35 cellular contexts compared by ENCODE assay signal in genomic region chr1:169494343-169494742, GRCh38.
"Had no signal": no experiment of that assay in that cellular context is flagged by ENCODE, and none has a peak within 500 bp of the region (broad histone marks: within the 10 kb centered on the region; RNA-seq: fewer than 3 reads in every experiment).

No MANE protein-coding gene starts in this region.

- H3K4me1 Mint-ChIP-seq: activated B cell treated with CpG ODN at 0.5 μM for 24 hours; central memory CD8-positive, alpha-beta T cell had no signal

- H3K4me3 ChIP-seq: body of pancreas, cardiac muscle cell had no signal

- H3K9me3 Mint-ChIP-seq: activated B cell treated with CpG ODN at 0.5 μM for 24 hours; activated naive CD8-positive, alpha-beta T cell treated with anti-CD3 and anti-CD28 coated beads, Interleukin-2, amount 10 ng/mL, durations not matched to agents 7 days and 5 days; activated T-cell treated with anti-CD3 and anti-CD28 coated beads, Interleukin-2, amount 50 U/mL, for 24 hours; central memory CD8-positive, alpha-beta T cell had no signal

- DNase-seq: activated B cell treated with CpG ODN at 0.5 μM for 24 hours; activated CD4-positive, alpha-beta memory T cell treated with anti-CD3 and anti-CD28 coated beads, Interleukin-2, amount 10 ng/mL, durations not matched to agents 7 days and 5 days; activated CD4-positive, alpha-beta T cell treated with anti-CD3 and anti-CD28 coated beads for 4 hours; activated CD4-positive, alpha-beta T cell treated with anti-CD3 and anti-CD28 coated beads, Interleukin-2, amount 10 ng/mL, durations not matched to agents 24 days and 14 days; activated CD4-positive, alpha-beta T cell treated with anti-CD3 and anti-CD28 coated beads, Interleukin-2, amount 50 U/mL, for 1 hour; activated CD4-positive, alpha-beta T cell treated with anti-CD3 and anti-CD28 coated beads, Interleukin-2, amount 50 U/mL, for 4 hours; activated CD4-positive, CD25-positive, alpha-beta regulatory T cell treated with anti-CD3 and anti-CD28 coated beads, Interleukin-2, amount 50 U/mL, for 72 hours; activated CD8-positive, alpha-beta memory T cell treated with anti-CD3 and anti-CD28 coated beads for 24 hours; activated CD8-positive, alpha-beta memory T cell treated with anti-CD3 and anti-CD28 coated beads, Interleukin-2, amount 10 ng/mL, durations not matched to agents 7 days and 5 days; activated CD8-positive, alpha-beta memory T cell treated with anti-CD3 and anti-CD28 coated beads, Interleukin-2, amount 50 U/mL, for 48 hours; activated CD8-positive, alpha-beta T cell treated with anti-CD3 and anti-CD28 coated beads, Interleukin-2, amount 10 ng/mL, durations not matched to agents 7 days and 5 days; activated effector memory CD4-positive, alpha-beta T cell treated with Interleukin-2 at 50 U/mL for 16 hours; activated gamma-delta T cell; activated naive CD4-positive, alpha-beta T cell treated with anti-CD3 and anti-CD28 coated beads, Interleukin-2, amount 10 ng/mL, durations not matched to agents 7 days and 5 days; activated naive CD4-positive, alpha-beta T cell treated with Interleukin-2 at 50 U/mL for 16 hours; activated naive CD8-positive, alpha-beta T cell treated with anti-CD3 and anti-CD28 coated beads, Interleukin-2, amount 10 ng/mL, durations not matched to agents 7 days and 5 days; activated naive CD8-positive, alpha-beta T cell treated with anti-CD3 and anti-CD28 coated beads, Interleukin-2, amount 50 U/mL, for 24 hours; activated T-cell treated with anti-CD3 and anti-CD28 coated beads, Interleukin-2, amount 50 U/mL, for 24 hours; activated T-cell treated with anti-CD3 and anti-CD28 coated beads, Interleukin-2, amount 50 U/mL, for 48 hours; amygdala; anterior cingulate cortex; body of pancreas; brain microvascular endothelial cell; cerebellar nuclear complex; T-helper 1 cell; T-helper 2 cell; T-helper 9 cell had no signal

- H3K27me3 Mint-ChIP-seq: activated CD4-positive, alpha-beta memory T cell treated with anti-CD3 and anti-CD28 coated beads, Interleukin-2, amount 10 ng/mL, durations not matched to agents 7 days and 5 days; activated CD4-positive, alpha-beta T cell treated with anti-CD3 and anti-CD28 coated beads, Interleukin-2, amount 10 ng/mL, durations not matched to agents 24 days and 14 days; activated CD8-positive, alpha-beta memory T cell treated with anti-CD3 and anti-CD28 coated beads, Interleukin-2, amount 10 ng/mL, durations not matched to agents 7 days and 5 days; activated naive CD8-positive, alpha-beta T cell treated with anti-CD3 and anti-CD28 coated beads, Interleukin-2, amount 50 U/mL, for 24 hours had no signal

- H3K27ac ChIP-seq: body of pancreas, brain microvascular endothelial cell, cardiac muscle cell, VCaP had no signal

- H3K27me3 ChIP-seq: body of pancreas, brain microvascular endothelial cell, cardiac muscle cell had no signal

- H3K4me3 Mint-ChIP-seq: activated B cell treated with CpG ODN at 0.5 μM for 24 hours; activated CD4-positive, alpha-beta memory T cell treated with anti-CD3 and anti-CD28 coated beads, Interleukin-2, amount 10 ng/mL, durations not matched to agents 7 days and 5 days; activated CD4-positive, alpha-beta T cell treated with anti-CD3 and anti-CD28 coated beads, Interleukin-2, amount 10 ng/mL, durations not matched to agents 24 days and 14 days; activated CD8-positive, alpha-beta memory T cell treated with anti-CD3 and anti-CD28 coated beads, Interleukin-2, amount 10 ng/mL, durations not matched to agents 7 days and 5 days; activated CD8-positive, alpha-beta T cell treated with anti-CD3 and anti-CD28 coated beads, Interleukin-2, amount 10 ng/mL, durations not matched to agents 7 days and 5 days; activated naive CD4-positive, alpha-beta T cell treated with anti-CD3 and anti-CD28 coated beads, Interleukin-2, amount 10 ng/mL, durations not matched to agents 7 days and 5 days; activated naive CD4-positive, alpha-beta T cell treated with anti-CD3 and anti-CD28 coated beads, Interleukin-2, amount 50 U/mL, for 24 hours; activated naive CD8-positive, alpha-beta T cell; activated naive CD8-positive, alpha-beta T cell treated with anti-CD3 and anti-CD28 coated beads, Interleukin-2, amount 10 ng/mL, durations not matched to agents 7 days and 5 days; activated naive CD8-positive, alpha-beta T cell treated with anti-CD3 and anti-CD28 coated beads, Interleukin-2, amount 50 U/mL, for 24 hours; activated T-cell treated with anti-CD3 and anti-CD28 coated beads, Interleukin-2, amount 50 U/mL, for 24 hours; central memory CD8-positive, alpha-beta T cell; T-helper 1 cell treated with Interleukin-12 subunit alpha and Interleukin-12 subunit beta and Interleukin-4 antibody, amounts not matched to agents 30 μg/mL and 1 μg/mL, for 36 hours; T-helper 2 cell treated with Interferon-gamma antibody and Interleukin-4, amounts not matched to agents 5 μg/mL and 100 μg/mL, for 36 hours had no signal

- H3K4me1 ChIP-seq: body of pancreas had no signal

- H3K36me3 Mint-ChIP-seq: activated CD8-positive, alpha-beta memory T cell treated with anti-CD3 and anti-CD28 coated beads, Interleukin-2, amount 10 ng/mL, durations not matched to agents 7 days and 5 days; activated naive CD4-positive, alpha-beta T cell treated with anti-CD3 and anti-CD28 coated beads, Interleukin-2, amount 10 ng/mL, durations not matched to agents 7 days and 5 days; activated naive CD8-positive, alpha-beta T cell treated with anti-CD3 and anti-CD28 coated beads, Interleukin-2, amount 10 ng/mL, durations not matched to agents 7 days and 5 days had no signal

- H3K36me3 ChIP-seq: brain microvascular endothelial cell, cardiac muscle cell had no signal

- H3K9me3 ChIP-seq: body of pancreas had no signal

- H3K27ac Mint-ChIP-seq: activated B cell treated with CpG ODN at 0.5 μM for 24 hours; activated CD4-positive, alpha-beta memory T cell treated with anti-CD3 and anti-CD28 coated beads, Interleukin-2, amount 10 ng/mL, durations not matched to agents 7 days and 5 days; activated CD4-positive, alpha-beta T cell treated with anti-CD3 and anti-CD28 coated beads, Interleukin-2, amount 10 ng/mL, durations not matched to agents 24 days and 14 days; activated CD8-positive, alpha-beta memory T cell treated with anti-CD3 and anti-CD28 coated beads, Interleukin-2, amount 10 ng/mL, durations not matched to agents 7 days and 5 days; activated CD8-positive, alpha-beta T cell treated with anti-CD3 and anti-CD28 coated beads, Interleukin-2, amount 10 ng/mL, durations not matched to agents 7 days and 5 days; activated naive CD4-positive, alpha-beta T cell treated with anti-CD3 and anti-CD28 coated beads, Interleukin-2, amount 10 ng/mL, durations not matched to agents 7 days and 5 days; activated naive CD4-positive, alpha-beta T cell treated with anti-CD3 and anti-CD28 coated beads, Interleukin-2, amount 50 U/mL, for 24 hours; activated naive CD8-positive, alpha-beta T cell; activated naive CD8-positive, alpha-beta T cell treated with anti-CD3 and anti-CD28 coated beads, Interleukin-2, amount 10 ng/mL, durations not matched to agents 7 days and 5 days; activated naive CD8-positive, alpha-beta T cell treated with anti-CD3 and anti-CD28 coated beads, Interleukin-2, amount 50 U/mL, for 24 hours; activated T-cell treated with anti-CD3 and anti-CD28 coated beads, Interleukin-2, amount 50 U/mL, for 24 hours; activated T-helper 2 cell treated with anti-CD3 and anti-CD28 coated beads, Interferon-gamma antibody, Interleukin-2, Interleukin-4, amounts not matched to agents 10 μg/mL and 5 μg/mL and 100 μg/mL, durations not matched to agents 14 hours and 24 hours and 36 hours; T-helper 1 cell treated with Interleukin-12 subunit alpha and Interleukin-12 subunit beta and Interleukin-4 antibody, amounts not matched to agents 30 μg/mL and 1 μg/mL, for 36 hours; T-helper 2 cell treated with Interferon-gamma antibody and Interleukin-4, amounts not matched to agents 5 μg/mL and 100 μg/mL, for 36 hours had no signal
